In genomic region chr13:32586022-32586900, GRCh38 we compare ENCODE assay signal across 8 cellular contexts. TPM values are rescaled to one million over a fixed set of nuclear protein-coding genes. Genes with fewer than 3 reads are reported as not detected.
A peak's percentile ranks its signal among the peaks of the same experiment; 100 is the strongest.
DNase-seq lines count a peak whose midpoint lies in the region; FAIRE-seq and TF ChIP-seq lines count a peak whose summit lies in the region.

A gene with protein sequence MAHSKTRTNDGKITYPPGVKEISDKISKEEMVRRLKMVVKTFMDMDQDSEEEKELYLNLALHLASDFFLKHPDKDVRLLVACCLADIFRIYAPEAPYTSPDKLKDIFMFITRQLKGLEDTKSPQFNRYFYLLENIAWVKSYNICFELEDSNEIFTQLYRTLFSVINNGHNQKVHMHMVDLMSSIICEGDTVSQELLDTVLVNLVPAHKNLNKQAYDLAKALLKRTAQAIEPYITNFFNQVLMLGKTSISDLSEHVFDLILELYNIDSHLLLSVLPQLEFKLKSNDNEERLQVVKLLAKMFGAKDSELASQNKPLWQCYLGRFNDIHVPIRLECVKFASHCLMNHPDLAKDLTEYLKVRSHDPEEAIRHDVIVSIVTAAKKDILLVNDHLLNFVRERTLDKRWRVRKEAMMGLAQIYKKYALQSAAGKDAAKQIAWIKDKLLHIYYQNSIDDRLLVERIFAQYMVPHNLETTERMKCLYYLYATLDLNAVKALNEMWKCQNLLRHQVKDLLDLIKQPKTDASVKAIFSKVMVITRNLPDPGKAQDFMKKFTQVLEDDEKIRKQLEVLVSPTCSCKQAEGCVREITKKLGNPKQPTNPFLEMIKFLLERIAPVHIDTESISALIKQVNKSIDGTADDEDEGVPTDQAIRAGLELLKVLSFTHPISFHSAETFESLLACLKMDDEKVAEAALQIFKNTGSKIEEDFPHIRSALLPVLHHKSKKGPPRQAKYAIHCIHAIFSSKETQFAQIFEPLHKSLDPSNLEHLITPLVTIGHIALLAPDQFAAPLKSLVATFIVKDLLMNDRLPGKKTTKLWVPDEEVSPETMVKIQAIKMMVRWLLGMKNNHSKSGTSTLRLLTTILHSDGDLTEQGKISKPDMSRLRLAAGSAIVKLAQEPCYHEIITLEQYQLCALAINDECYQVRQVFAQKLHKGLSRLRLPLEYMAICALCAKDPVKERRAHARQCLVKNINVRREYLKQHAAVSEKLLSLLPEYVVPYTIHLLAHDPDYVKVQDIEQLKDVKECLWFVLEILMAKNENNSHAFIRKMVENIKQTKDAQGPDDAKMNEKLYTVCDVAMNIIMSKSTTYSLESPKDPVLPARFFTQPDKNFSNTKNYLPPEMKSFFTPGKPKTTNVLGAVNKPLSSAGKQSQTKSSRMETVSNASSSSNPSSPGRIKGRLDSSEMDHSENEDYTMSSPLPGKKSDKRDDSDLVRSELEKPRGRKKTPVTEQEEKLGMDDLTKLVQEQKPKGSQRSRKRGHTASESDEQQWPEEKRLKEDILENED (N-terminal part only) (plus strand): TSS chr13:32586452. CDS start chr13:32648773, 62,321 bp downstream.

- H3F3A ChIP-seq in Loucy (ENCODE audit: low read depth) = no peaks in the 10 kb centered on the region

- DNase-seq in ELR (ENCODE audit: low read depth) (peak; percentile 96), H54 (ENCODE audit: insufficient read length, low spot score) (peak; percentile 77), fibroblast of the aortic adventitia (ENCODE audit: low read depth) (peak; percentile 91)
- DNase-seq in activated effector memory CD4-positive, alpha-beta T cell treated with Interleukin-2 at 50 U/mL for 16 hours = peak; percentile 93

- H3K27me3 Mint-ChIP-seq in nephron (ENCODE audit: low read depth) = peaks cover 6% of the 10 kb centered on the region
- H3K27me3 Mint-ChIP-seq in stimulated activated naive CD8-positive, alpha-beta T cell treated with anti-CD3 and anti-CD28 coated beads, Interleukin-15, Interleukin-2, amounts not matched to agents 100 ng/mL and 50 ng/mL, for 24 hours = peaks cover 10% of the 10 kb centered on the region

- peaks cover 38% of the 10 kb centered on the region for H4K20me1 ChIP-seq in Loucy (ENCODE audit: insufficient read depth, low read length, poor library complexity, severe bottlenecking)

- H3K36me3 ChIP-seq in Loucy (ENCODE audit: insufficient read depth, low read length) = no peaks in the 10 kb centered on the region

- H3K4me1 Mint-ChIP-seq in nephron = peaks cover 32% of the 10 kb centered on the region
- H3K4me1 Mint-ChIP-seq in stimulated activated naive CD8-positive, alpha-beta T cell treated with anti-CD3 and anti-CD28 coated beads, Interleukin-15, Interleukin-2, amounts not matched to agents 100 ng/mL and 50 ng/mL, for 24 hours (ENCODE audit: low read depth) = peaks cover 41% of the 10 kb centered on the region

- peak within 1 kb of the TSS; percentile 97 to 100 (median 97) for H3K27ac Mint-ChIP-seq in nephron
- H3K27ac Mint-ChIP-seq in stimulated activated naive CD8-positive, alpha-beta T cell treated with anti-CD3 and anti-CD28 coated beads, Interleukin-15, Interleukin-2, amounts not matched to agents 100 ng/mL and 50 ng/mL, for 24 hours = peak within 1 kb of the TSS; percentile 95

- H3K4me3 Mint-ChIP-seq in nephron = peak within 1 kb of the TSS; percentile 92 to 97 (median 93)
- H3K4me3 Mint-ChIP-seq in stimulated activated naive CD8-positive, alpha-beta T cell treated with anti-CD3 and anti-CD28 coated beads, Interleukin-15, Interleukin-2, amounts not matched to agents 100 ng/mL and 50 ng/mL, for 24 hours = peak within 1 kb of the TSS; percentile 87

- peaks cover 37% of the 10 kb centered on the region for H3K4me1 ChIP-seq in Loucy (ENCODE audit: insufficient read depth, low read length, poor library complexity, severe bottlenecking)

- no peaks in the 10 kb centered on the region for H3K27me3 ChIP-seq in Loucy (ENCODE audit: insufficient read depth, low read length, poor library complexity, severe bottlenecking)

- peak within 1 kb of the TSS; percentile 94 for H2AFZ ChIP-seq in Loucy (ENCODE audit: low read length)

- TF ChIP-seq CTCF in Loucy (conservative IDR thresholded peaks at IDR 0.05; ENCODE audit: low read length) (peak; percentile 59), fibroblast of the aortic adventitia (IDR thresholded peaks at IDR 0.05; ENCODE audit: insufficient read depth, low read length) (peak; percentile 60), nephron (IDR thresholded peaks at IDR 0.05; ENCODE audit: unreplicated experiment in 3 of 3) (peak; percentile 86 to 95 (median 94))

- no peaks in the 10 kb centered on the region for H3K9me3 Mint-ChIP-seq in nephron
- H3K9me3 Mint-ChIP-seq in stimulated activated naive CD8-positive, alpha-beta T cell treated with anti-CD3 and anti-CD28 coated beads, Interleukin-15, Interleukin-2, amounts not matched to agents 100 ng/mL and 50 ng/mL, for 24 hours = no peaks in the 10 kb centered on the region

- H3K9ac ChIP-seq in Loucy (ENCODE audit: low read depth, low read length, poor library complexity, severe bottlenecking) = peak within 1 kb of the TSS; percentile 80

- H3K79me2 ChIP-seq in Loucy (ENCODE audit: insufficient read depth, low read length) = peaks cover 42% of the 10 kb centered on the region

- H3K9me2 ChIP-seq in Loucy (replicated peaks; ENCODE audit: low read depth, low read length) = no peaks in the 10 kb centered on the region

- peak within 1 kb of the TSS; percentile 82 for H3K4me3 ChIP-seq in Loucy (ENCODE audit: low read length, poor library complexity, severe bottlenecking)
- H3K4me3 ChIP-seq in fibroblast of the aortic adventitia (ENCODE audit: low read depth, low read length) = peak within 1 kb of the TSS; percentile 81

- H3K9me3 ChIP-seq in Loucy (ENCODE audit: insufficient read depth, low read depth, low read length) = no peaks in the 10 kb centered on the region

- H3K36me3 Mint-ChIP-seq in nephron (ENCODE audit: low read depth) = peaks cover 3% of the 10 kb centered on the region
- H3K36me3 Mint-ChIP-seq in stimulated activated naive CD8-positive, alpha-beta T cell treated with anti-CD3 and anti-CD28 coated beads, Interleukin-15, Interleukin-2, amounts not matched to agents 100 ng/mL and 50 ng/mL, for 24 hours (ENCODE audit: low read depth) = no peaks in the 10 kb centered on the region

- no peak for FAIRE-seq in H54 (lab: Jason Lieb, UNC)

- H3K4me2 ChIP-seq in Loucy (ENCODE audit: low read depth, low read length, poor library complexity, severe bottlenecking) = peak within 1 kb of the TSS; percentile 87

- TF ChIP-seq POLR2A in H54 (IDR thresholded peaks at IDR 0.05; ENCODE audit: low read depth, low read length) (peak; percentile 46; the same call in 1 of the 2 replicates), Raji (IDR thresholded peaks at IDR 0.05; ENCODE audit: insufficient read depth, low read depth, low read length) (peak; percentile 78)

RNA-seq across cellular contexts. Expression of the gene that starts here (rescaled TPM):
- total RNA-seq in fibroblast of the aortic adventitia (ENCODE audit: low replicate concordance) = 19.3 and 46.5 TPM in 2 replicates

Comparison
In these comparisons a context has a peak if more than half of its experiments do, and no peak if none do; other contexts are left out.
1. Peak in every context shown above with its lines: DNase-seq and H3K4me3 ChIP-seq.